8 cellular contexts compared by ENCODE assay signal in the genomic region with DNA sequence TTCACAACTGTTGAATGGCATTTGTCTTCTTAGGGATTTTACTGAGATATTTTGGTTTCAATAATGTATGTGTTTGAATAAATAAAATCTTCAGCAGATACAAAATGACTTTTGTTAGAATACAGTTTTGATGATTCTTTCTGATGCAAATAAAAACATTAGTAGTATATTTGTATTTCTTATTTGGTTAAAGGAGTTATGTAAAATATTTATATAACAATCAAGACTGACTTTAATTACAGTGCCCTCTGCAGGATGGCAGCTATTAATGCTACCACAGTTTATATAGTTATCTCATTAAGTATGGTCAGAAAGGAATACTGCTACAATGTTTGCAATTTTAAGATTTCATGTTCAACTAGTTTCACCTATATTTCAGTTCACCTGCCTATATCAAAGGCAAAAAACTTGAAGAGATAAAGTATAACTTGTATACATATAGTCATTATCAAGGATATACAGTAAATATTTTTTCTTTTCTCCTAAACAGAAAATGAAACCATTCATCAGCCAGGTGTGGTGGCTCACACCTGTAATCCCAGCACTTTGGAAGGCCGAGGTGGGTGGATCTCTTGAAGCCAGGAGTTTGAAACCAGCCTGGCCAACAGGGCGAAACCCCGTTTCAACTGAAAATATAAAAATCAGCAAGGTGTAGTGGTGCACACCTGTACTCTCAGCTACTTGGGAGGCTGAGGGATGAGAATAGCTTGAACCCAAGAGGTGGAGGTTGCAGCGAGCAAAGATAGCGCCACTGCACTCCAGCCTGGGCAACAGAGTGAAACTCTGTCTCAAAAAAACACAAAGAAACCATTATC. TPM values are rescaled to one million over a fixed set of nuclear protein-coding genes. Genes with fewer than 3 reads are reported as not detected.
DNase-seq lines count a peak whose midpoint lies in the region; ATAC-seq and TF ChIP-seq lines count a peak whose summit lies in the region.

No MANE protein-coding gene starts in this region.

- DNase-seq in heart left ventricle (no peak), Right ventricle myocardium inferior (ENCODE audit: missing footprints) (no peak), PC-3 (peak; percentile 45), fibroblast of peridontal ligament (ENCODE audit: extremely low read depth) (peak; percentile 59), thoracic aorta (ENCODE audit: low spot score) (no peak), substantia nigra (lab: John Stamatoyannopoulos, UW) (no peak)
- DNase-seq in activated T-cell treated with anti-CD3 and anti-CD28 coated beads, Interleukin-2, amount 50 U/mL, for 48 hours = no peak

- TF ChIP-seq CTCF in heart left ventricle (IDR thresholded peaks at IDR 0.05) (peak; percentile 36 to 70 (median 58)), PC-3 (conservative IDR thresholded peaks at IDR 0.05; ENCODE audit: low read depth, low read length) (peak; percentile 70), thoracic aorta (IDR thresholded peaks at IDR 0.05) (peak; percentile 33)

- POLR2A ChIA-PET in PC-3 (lab: Charles Lee; ENCODE audit: unreplicated experiment) = no interaction called here

- no peak overlapping the region for H3K4me3 ChIP-seq in heart left ventricle
- H3K4me3 ChIP-seq in PC-3 (ENCODE audit: low read length) = no peak overlapping the region
- H3K4me3 ChIP-seq in thoracic aorta = no peak overlapping the region

- no peak overlapping the region for H3K9ac ChIP-seq in PC-3 (ENCODE audit: low read length)

- H3K27me3 ChIP-seq in heart left ventricle = no peaks in the 10 kb centered on the region
- no peaks in the 10 kb centered on the region for H3K27me3 ChIP-seq in PC-3 (ENCODE audit: low read length)
- H3K27me3 ChIP-seq in thoracic aorta (replicated peaks; ENCODE audit: insufficient read depth) = no peaks in the 10 kb centered on the region

- ATAC-seq in heart left ventricle = no peak
- no peak for ATAC-seq in Right ventricle myocardium inferior
- ATAC-seq in PC-3 = peak; percentile 60
- no peak for ATAC-seq in thoracic aorta (ENCODE audit: insufficient number of reproducible peaks, low FRiP score, low read depth)
- ATAC-seq in GM18858 (IDR thresholded peaks at IDR 0.05; ENCODE audit: unreplicated experiment) = no peak

- CTCF ChIA-PET in PC-3 (lab: Charles Lee) = no interaction called here

- no peaks in the 10 kb centered on the region for H3F3A ChIP-seq in PC-3 (ENCODE audit: low read length, unreplicated experiment)

- WGBS in heart left ventricle, 4 donors = 90 to 97% (median 91%) methylated on average over 5 of the region's 5 CpGs

- intact Hi-C loops in heart left ventricle (cut with DNase I) = loop anchor here in 3 of 10 donors (10.0 kb wide), 2 partner anchors 194 to 196 kb away; no protein-coding TSS in a partner anchor
- intact Hi-C loops in Right ventricle myocardium inferior (cut with DNase I) = loop anchor here (10.0 kb wide), 1 partner anchor 194 kb away; no protein-coding TSS in a partner anchor
- intact Hi-C loops in PC-3 (cut with micrococcal nuclease) = loop anchor here (5.0 kb wide), 1 partner anchor 116 kb away; no protein-coding TSS in a partner anchor

- H3K36me3 ChIP-seq in heart left ventricle (peaks cover 0 to 86% (median 69%) of the 10 kb centered on the region in 9 donors), PC-3 (ENCODE audit: low read depth, low read length) (peaks cover 26% of the 10 kb centered on the region), thoracic aorta (peaks cover 24% of the 10 kb centered on the region)

- no peak overlapping the region for H3K4me2 ChIP-seq in PC-3 (ENCODE audit: low read length)

- no peak overlapping the region for H3K27ac ChIP-seq in heart left ventricle
- H3K27ac ChIP-seq in PC-3 (ENCODE audit: low read length) = no peak overlapping the region
- H3K27ac ChIP-seq in thoracic aorta = no peak overlapping the region
- no peak overlapping the region for H3K27ac ChIP-seq in substantia nigra (ENCODE audit: low read depth, low read length, poor library complexity, severe bottlenecking)

- no peak for TF ChIP-seq POLR2A in heart left ventricle (IDR thresholded peaks at IDR 0.05)

- no TSS peak for BruUV-seq in PC-3 (replicated peaks; lab: Mats Ljungman, UMichigan)

- H4K20me1 ChIP-seq in PC-3 (ENCODE audit: low read length) = no peaks in the 10 kb centered on the region

- H3K4me1 ChIP-seq in heart left ventricle = peaks cover 0 to 13% (median 6%) of the 10 kb centered on the region in 12 donors
- no peaks in the 10 kb centered on the region for H3K4me1 ChIP-seq in PC-3 (ENCODE audit: insufficient read depth, low read length)
- H3K4me1 ChIP-seq in thoracic aorta (ENCODE audit: control insufficient read depth in 1 of 2, low read depth in 2 of 2) = peaks cover 2 to 12% of the 10 kb centered on the region in 2 donors

- H3K79me2 ChIP-seq in PC-3 (ENCODE audit: low read length) = no peaks in the 10 kb centered on the region

- H3K9me3 ChIP-seq in heart left ventricle (peaks cover 0 to 6% (median 0%) of the 10 kb centered on the region in 12 donors), PC-3 (ENCODE audit: low read length) (no peaks in the 10 kb centered on the region), thoracic aorta (no peaks in the 10 kb centered on the region)

- H3K9me2 ChIP-seq in PC-3 (replicated peaks; ENCODE audit: low read length) = no peaks in the 10 kb centered on the region

- H2AFZ ChIP-seq in PC-3 (ENCODE audit: low read length) = no peak overlapping the region

RNA-seq across cellular contexts. Expression of a gene that starts 19.8 kb away (rescaled TPM):
- total RNA-seq in heart left ventricle (10 to 100 TPM; 38.2 to 59.1 (median 54.5) TPM), Right ventricle myocardium inferior (47.9 TPM), PC-3 (2014; rRNA removed) (45.6 and 53.0 TPM in 2 replicates), thoracic aorta (100 to 1,000 TPM in 1 of 2 donors, 10 to 100 TPM in 1; 44.1 to 133 TPM)
- 10 to 100 TPM; 12.9 to 22.1 TPM for polyA plus RNA-seq in heart left ventricle

Comparison
In these comparisons a context has a peak if more than half of its experiments do, and no peak if none do; other contexts are left out.
1. DNase-seq: peak in PC-3 (single experiment) and fibroblast of peridontal ligament (single experiment); none in heart left ventricle (0 of 5), Right ventricle myocardium inferior (single experiment), thoracic aorta (single experiment), activated T-cell treated with anti-CD3 and anti-CD28 coated beads, Interleukin-2, amount 50 U/mL, for 48 hours (0 of 2) and substantia nigra (0 of 49).
2. Peak in every context shown above with its lines, with median percentiles within 50 percentile points of each other: CTCF ChIP-seq.